In the genomic region with DNA sequence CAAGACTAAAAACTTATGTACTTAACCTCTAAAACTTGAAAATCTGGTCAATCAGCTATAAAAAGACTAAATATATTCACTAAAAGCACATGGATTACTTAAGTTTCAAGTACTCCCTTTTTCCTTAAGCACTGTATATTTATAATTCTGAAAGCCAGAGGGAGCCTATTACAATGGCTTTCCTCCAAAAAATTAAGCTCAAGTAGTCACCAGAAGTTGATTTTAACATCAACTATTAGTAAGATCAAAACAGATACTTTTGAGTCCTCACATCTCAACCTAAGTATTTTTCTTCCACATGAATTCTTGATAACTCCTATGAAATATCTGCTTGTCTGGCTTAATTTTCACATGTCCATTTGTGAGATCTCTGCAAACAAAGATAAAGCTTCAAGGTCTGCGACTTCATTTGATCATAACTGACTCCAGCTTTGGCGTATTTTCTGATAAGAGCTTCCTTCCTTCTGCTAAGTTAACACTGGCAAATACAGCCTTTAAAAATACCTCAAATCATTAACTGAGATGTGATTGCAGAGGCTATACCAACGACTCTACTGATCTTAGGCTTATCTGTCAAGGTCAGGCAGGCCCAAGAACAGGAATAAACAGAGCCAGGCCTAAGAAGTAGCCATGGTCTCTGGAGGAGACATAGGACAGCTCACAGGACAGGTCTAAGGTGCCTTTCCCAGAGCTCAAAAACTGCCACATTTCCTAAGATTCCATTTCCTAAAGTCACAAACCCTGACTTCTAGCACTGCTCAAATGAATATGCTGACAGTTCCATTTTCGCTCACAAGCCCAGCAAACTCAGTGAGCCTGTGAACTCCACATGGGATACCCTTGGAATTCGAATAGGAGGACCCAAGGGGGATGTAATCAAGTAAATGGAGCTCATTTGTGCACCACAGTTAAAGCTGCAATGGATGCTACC, we compare ENCODE assay signal across 10 cellular contexts. TPM values are rescaled to one million over a fixed set of nuclear protein-coding genes. Genes with fewer than 3 reads are reported as not detected.
A peak's percentile ranks its signal among the peaks of the same experiment; 100 is the strongest.
DNase-seq lines count a peak whose midpoint lies in the region; ATAC-seq and TF ChIP-seq lines count a peak whose summit lies in the region.
"Had no signal": no experiment of that assay in that cellular context is flagged by ENCODE, and none has a peak within 500 bp of the region (broad histone marks: within the 10 kb centered on the region; RNA-seq: fewer than 3 reads in every experiment).

No MANE protein-coding gene starts in this region.

- H3K27ac ChIP-seq in foreskin keratinocyte, result no peak overlapping the region

- H3K4me3 Mint-ChIP-seq in T-helper 2 cell treated with Interferon-gamma antibody and Interleukin-4, amounts not matched to agents 5 μg/mL and 100 μg/mL, for 36 hours, result peak overlapping the region; percentile 74
- no peak overlapping the region for H3K4me3 Mint-ChIP-seq in WTC11
- H3K4me3 Mint-ChIP-seq in stimulated activated effector memory CD8-positive, alpha-beta T cell treated with anti-CD3 and anti-CD28 coated beads, Interleukin-12 subunit alpha, Interleukin-12 subunit beta, amount 100 ng/mL, for 72 hours, result peak overlapping the region; percentile 95

- H3K4me1 ChIP-seq in foreskin keratinocyte, result peaks cover under 1% of the 10 kb centered on the region

- no peaks in the 10 kb centered on the region for H3K27me3 ChIP-seq in foreskin keratinocyte

- CTCF ChIA-PET in WTC11 (lab: Charles Lee), result interaction anchor here (0.7 to 2.2 kb wide), 6 partner anchors 12 to 304 kb away, joined by 3 to 10 read pairs (median 4); no protein-coding TSS in a partner anchor

- DNase-seq in T-helper 2 cell treated with Interferon-gamma antibody and Interleukin-4, amounts not matched to agents 5 μg/mL and 100 μg/mL, for 36 hours (ENCODE audit: low spot score), result no peak
- DNase-seq in T-helper 2 cell (no peak), WTC11 (ENCODE audit: low spot score) (no peak), foreskin keratinocyte (no peak), NCI-H2227 treated with DMSO at 0.1 percent for 48 hours (lab: John Stamatoyannopoulos, UW) (no peak), GM19240 (ENCODE audit: insufficient read length, low spot score) (no peak)
- DNase-seq in stimulated activated effector memory CD8-positive, alpha-beta T cell treated with anti-CD3 and anti-CD28 coated beads, Interleukin-12 subunit alpha, Interleukin-12 subunit beta, amount 100 ng/mL, for 72 hours (ENCODE audit: low spot score in 2 of 2), result no peak
- DNase-seq in stimulated activated CD4-positive, alpha-beta T cell treated with anti-CD3 and anti-CD28 coated beads, Interleukin-12 subunit alpha, Interleukin-12 subunit beta, amount 100 ng/mL, for 4 hours, result no peak
- DNase-seq: effector CD8-positive, alpha-beta T cell; stimulated activated CD4-positive, alpha-beta T cell treated with anti-CD3 and anti-CD28 coated beads, Interleukin-2, amount 100 ng/mL, for 48 hours had no signal

- TF ChIP-seq CTCF in WTC11 (IDR thresholded peaks at IDR 0.05) (no peak), foreskin keratinocyte (conservative IDR thresholded peaks at IDR 0.05) (peak; percentile 35)

- H3K27me3 Mint-ChIP-seq in T-helper 2 cell treated with Interferon-gamma antibody and Interleukin-4, amounts not matched to agents 5 μg/mL and 100 μg/mL, for 36 hours (ENCODE audit: low read depth), result no peaks in the 10 kb centered on the region
- no peaks in the 10 kb centered on the region for H3K27me3 Mint-ChIP-seq in WTC11 (ENCODE audit: low read depth)

- H3K27ac Mint-ChIP-seq in T-helper 2 cell treated with Interferon-gamma antibody and Interleukin-4, amounts not matched to agents 5 μg/mL and 100 μg/mL, for 36 hours, result peak overlapping the region; percentile 82
- peak overlapping the region; percentile 86 for H3K27ac Mint-ChIP-seq in WTC11
- H3K27ac Mint-ChIP-seq in stimulated activated effector memory CD8-positive, alpha-beta T cell treated with anti-CD3 and anti-CD28 coated beads, Interleukin-12 subunit alpha, Interleukin-12 subunit beta, amount 100 ng/mL, for 72 hours, result peak overlapping the region; percentile 63

- ATAC-seq in WTC11 (peak; percentile 5; the same call in 1 of the 2 replicates), foreskin keratinocyte (no peak)
- no peak for ATAC-seq in stimulated activated effector memory CD8-positive, alpha-beta T cell treated with anti-CD3 and anti-CD28 coated beads, Interleukin-12 subunit alpha, Interleukin-12 subunit beta, amount 100 ng/mL, for 72 hours

- H3K4me1 Mint-ChIP-seq in T-helper 2 cell treated with Interferon-gamma antibody and Interleukin-4, amounts not matched to agents 5 μg/mL and 100 μg/mL, for 36 hours (ENCODE audit: low read depth), result peaks cover 75% of the 10 kb centered on the region
- peaks cover 65% of the 10 kb centered on the region for H3K4me1 Mint-ChIP-seq in WTC11
- H3K4me1 Mint-ChIP-seq in stimulated activated effector memory CD8-positive, alpha-beta T cell treated with anti-CD3 and anti-CD28 coated beads, Interleukin-12 subunit alpha, Interleukin-12 subunit beta, amount 100 ng/mL, for 72 hours, result peaks cover 80% of the 10 kb centered on the region

- POLR2A ChIA-PET in WTC11 (lab: Charles Lee), result interaction anchor here (0.9 kb wide), 1 partner anchor 15 kb away, joined by 4 read pairs; no protein-coding TSS in a partner anchor

- H3K36me3 Mint-ChIP-seq in T-helper 2 cell treated with Interferon-gamma antibody and Interleukin-4, amounts not matched to agents 5 μg/mL and 100 μg/mL, for 36 hours (ENCODE audit: low read depth), result peaks cover 63% of the 10 kb centered on the region
- peaks cover 50% of the 10 kb centered on the region for H3K36me3 Mint-ChIP-seq in WTC11
- peaks cover 100% of the 10 kb centered on the region for H3K36me3 Mint-ChIP-seq in stimulated activated effector memory CD8-positive, alpha-beta T cell treated with anti-CD3 and anti-CD28 coated beads, Interleukin-12 subunit alpha, Interleukin-12 subunit beta, amount 100 ng/mL, for 72 hours

- no peaks in the 10 kb centered on the region for H3K9me3 Mint-ChIP-seq in T-helper 2 cell treated with Interferon-gamma antibody and Interleukin-4, amounts not matched to agents 5 μg/mL and 100 μg/mL, for 36 hours
- no peaks in the 10 kb centered on the region for H3K9me3 Mint-ChIP-seq in WTC11
- H3K9me3 Mint-ChIP-seq in stimulated activated effector memory CD8-positive, alpha-beta T cell treated with anti-CD3 and anti-CD28 coated beads, Interleukin-12 subunit alpha, Interleukin-12 subunit beta, amount 100 ng/mL, for 72 hours, result no peaks in the 10 kb centered on the region

TF ChIP-seq in WTC11, 78 proteins besides CTCF, POLR2A, EP300 and RAD21:
- TF ChIP-seq GABPB1 (CRISPR knock-in tag; IDR thresholded peaks at IDR 0.05) (peak; percentile 37; the same call in 1 of the 2 replicates), NFYB (CRISPR knock-in tag; conservative IDR thresholded peaks at IDR 0.05; ENCODE audit: low read depth) (no peak)

RNA-seq across cellular contexts. Expression of gene SNX5, which starts 10.0 kb away (rescaled TPM):
- total RNA-seq in WTC11 (2021) (172 to 192 TPM (median 173 TPM) in 3 replicates), foreskin keratinocyte (145 and 154 TPM in 2 replicates)
- 104 and 126 TPM in 2 replicates for polyA plus RNA-seq in foreskin keratinocyte

RNA-seq across cellular contexts. Expression of gene MGME1, which starts 10.2 kb away (rescaled TPM):
- 55.0 to 59.2 TPM (median 56.0 TPM) in 3 replicates for total RNA-seq in WTC11 (2021)
- total RNA-seq in foreskin keratinocyte, result 29.3 and 30.6 TPM in 2 replicates
- polyA plus RNA-seq in foreskin keratinocyte, result 25.3 and 28.8 TPM in 2 replicates
